In genomic region chr20:20677186-20677585, GRCh38 we compare ENCODE assay signal across 22 cellular contexts. TPM values are rescaled to one million over a fixed set of nuclear protein-coding genes. Genes with fewer than 3 reads are reported as not detected.
DNase-seq lines count a peak whose midpoint lies in the region; TF ChIP-seq lines count a peak whose summit lies in the region.
"Had no signal": no experiment of that assay in that cellular context is flagged by ENCODE, and none has a peak within 500 bp of the region (broad histone marks: within the 10 kb centered on the region; RNA-seq: fewer than 3 reads in every experiment).

No MANE protein-coding gene starts in this region.

- in situ Hi-C loops in astrocyte of the cerebellum (cut with HindIII; ENCODE audit: low sequenced_read_pairs): no loop called here

- DNase-seq in NCI-H1105 treated with DMSO at 0.1 percent for 48 hours (lab: John Stamatoyannopoulos, UW) (peak; percentile 44), NCI-H1105 (lab: John Stamatoyannopoulos, UW) (no peak), HS-5 (ENCODE audit: low read depth) (peak; percentile 1), astrocyte of the cerebellum (ENCODE audit: low read depth) (peak; percentile 86), fibroblast of the aortic adventitia (ENCODE audit: low read depth) (peak; percentile 17), dorsolateral prefrontal cortex (no peak)
- no peak for DNase-seq in stimulated activated CD4-positive, alpha-beta T cell treated with anti-CD3 and anti-CD28 coated beads, Interleukin-15, amount 100 ng/mL, for 24 hours
- DNase-seq in activated CD8-positive, alpha-beta memory T cell treated with anti-CD3 and anti-CD28 coated beads, Interleukin-2, amount 50 U/mL, for 4 hours: no peak
- DNase-seq: 8988T; activated CD8-positive, alpha-beta T cell treated with anti-CD3 and anti-CD28 coated beads for 36 hours; aorta; CD4-positive, CD25-positive, alpha-beta regulatory T cell; cerebellar nuclear complex; head of caudate nucleus; kidney glomerular epithelial cell; lower lobe of right lung; MG63; NCI-H1417 treated with DMSO at 0.1 percent for 48 hours; pancreas; T-helper 17 cell had no signal

- intact Hi-C loops in dorsolateral prefrontal cortex (cut with DNase I): no loop called here

- no peaks in the 10 kb centered on the region for H3K27me3 ChIP-seq in dorsolateral prefrontal cortex
- H3K27me3 ChIP-seq: MG63, pancreas, tibial nerve had no signal

- H3K4me3 ChIP-seq in astrocyte of the cerebellum (ENCODE audit: low read depth, low read length) (no peak overlapping the region), fibroblast of the aortic adventitia (ENCODE audit: low read depth, low read length) (no peak overlapping the region), dorsolateral prefrontal cortex (no peak overlapping the region)
- H3K4me3 ChIP-seq: lower lobe of right lung, MG63, pancreas, tibial nerve had no signal

- no peak overlapping the region for H3K27ac ChIP-seq in dorsolateral prefrontal cortex
- H3K27ac ChIP-seq: lower lobe of right lung, pancreas, RWPE1, tibial nerve had no signal

- TF ChIP-seq CTCF in astrocyte of the cerebellum (IDR thresholded peaks at IDR 0.05; ENCODE audit: low read depth, low read length, missing control alignments): no peak
- TF ChIP-seq CTCF in fibroblast of the aortic adventitia (IDR thresholded peaks at IDR 0.05; ENCODE audit: insufficient read depth, low read length): no peak
- no peak for TF ChIP-seq CTCF in dorsolateral prefrontal cortex (IDR thresholded peaks at IDR 0.05 in 54 of 56, conservative IDR thresholded peaks at IDR 0.05 in 2 of 56; ENCODE audit: low read depth in 1 of 56, partially characterized antibody in 56 of 56)

RNA-seq across cellular contexts. Expression of gene RALGAPA2, which starts 35.3 kb away (rescaled TPM):
- total RNA-seq in fibroblast of the aortic adventitia (ENCODE audit: low replicate concordance): 6.2 and 10.8 TPM in 2 replicates
- 10 to 100 TPM; 20.3 to 60.5 (median 34.7) TPM for total RNA-seq in dorsolateral prefrontal cortex

Comparison
In these comparisons a context has a peak if more than half of its experiments do, and no peak if none do; other contexts are left out.
1. DNase-seq: peak in NCI-H1105 treated with DMSO at 0.1 percent for 48 hours (single experiment), HS-5 (single experiment), astrocyte of the cerebellum (single experiment) and fibroblast of the aortic adventitia (single experiment); none in NCI-H1105 (single experiment), stimulated activated CD4-positive, alpha-beta T cell treated with anti-CD3 and anti-CD28 coated beads, Interleukin-15, amount 100 ng/mL, for 24 hours (single experiment), dorsolateral prefrontal cortex (0 of 10) and activated CD8-positive, alpha-beta memory T cell treated with anti-CD3 and anti-CD28 coated beads, Interleukin-2, amount 50 U/mL, for 4 hours (single experiment).